ENCODE assay signal across 1 cellular context in genomic region chr2:88000474-88000873, GRCh38. TPM values are rescaled to one million over a fixed set of nuclear protein-coding genes. Genes with fewer than 3 reads are reported as not detected.
"Had no signal": no experiment of that assay in that cellular context is flagged by ENCODE, and none has a peak within 500 bp of the region (broad histone marks: within the 10 kb centered on the region; RNA-seq: fewer than 3 reads in every experiment).

No MANE protein-coding gene starts in this region.

RNA-seq across cellular contexts. Expression of gene RNU2-63P, which starts 15.9 kb away (rescaled TPM):
- total RNA-seq: G401 had no signal
